18 cellular contexts compared by ENCODE assay signal in the genomic region with DNA sequence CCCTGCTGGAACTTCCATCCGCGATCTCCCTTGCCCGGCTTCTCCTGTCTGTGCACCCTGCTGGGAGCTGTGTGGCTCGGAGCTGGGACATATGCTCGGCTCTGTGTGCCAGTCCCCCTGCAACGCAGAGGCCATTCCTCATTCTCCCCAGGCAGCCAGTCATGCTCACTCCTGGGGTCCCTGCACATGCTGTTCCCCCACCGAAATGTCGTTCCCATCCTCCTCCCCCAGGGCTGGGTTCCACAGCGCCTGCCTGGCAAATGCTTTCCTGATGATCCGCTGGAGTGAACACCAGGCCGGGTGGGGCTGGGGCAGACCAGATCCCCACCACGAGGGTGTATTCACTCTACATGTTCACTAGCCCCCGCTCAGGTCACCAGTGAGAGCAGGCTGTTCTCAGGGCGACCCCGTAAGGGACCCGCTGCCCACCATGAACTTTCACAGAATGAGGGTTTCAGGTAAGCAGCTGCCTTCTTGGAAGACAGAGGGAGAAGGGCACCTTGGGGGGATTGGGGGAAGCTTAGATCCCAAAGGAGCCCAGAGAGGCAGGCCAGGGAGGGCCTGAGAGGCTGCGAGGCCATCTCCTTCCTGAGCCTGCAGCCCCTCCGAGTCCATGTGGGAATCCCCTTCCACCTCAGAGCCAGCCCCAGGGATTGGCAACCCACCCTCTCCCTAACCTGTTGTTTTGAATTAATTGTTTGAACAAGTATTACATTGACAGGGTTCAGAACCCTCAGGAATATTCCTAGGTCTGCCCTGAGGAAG.
"Had no signal": no experiment of that assay in that cellular context is flagged by ENCODE, and none has a peak within 500 bp of the region (broad histone marks: within the 10 kb centered on the region; RNA-seq: fewer than 3 reads in every experiment).

No MANE protein-coding gene starts in this region.

- ATAC-seq: activated T-helper 17 cell treated with anti-CD3 and anti-CD28 coated beads, Interleukin-2, amount 50 U/mL, for 72 hours; effector memory CD8-positive, alpha-beta T cell; gastroesophageal sphincter; lower lobe of right lung; stimulated activated naive CD8-positive, alpha-beta T cell treated with anti-CD3 and anti-CD28 coated beads, Interleukin-15, amount 100 ng/mL, for 72 hours had no signal

- FAIRE-seq: TTC549 had no signal

- H3K27me3 ChIP-seq: adrenal gland, hepatocyte, testis had no signal

- H3K4me3 Mint-ChIP-seq: activated naive CD4-positive, alpha-beta T cell treated with anti-CD3 and anti-CD28 coated beads for 36 hours; activated T-helper 17 cell treated with anti-CD3 and anti-CD28 coated beads, Interleukin-2, amount 50 U/mL, for 72 hours; effector memory CD8-positive, alpha-beta T cell; naive B cell; stimulated activated naive CD8-positive, alpha-beta T cell treated with anti-CD3 and anti-CD28 coated beads, Interleukin-15, amount 100 ng/mL, for 72 hours; T-helper 1 cell treated with Interleukin-12 subunit alpha and Interleukin-12 subunit beta and Interleukin-4 antibody, amounts not matched to agents 30 μg/mL and 1 μg/mL, for 36 hours had no signal

- H3K4me1 Mint-ChIP-seq: activated T-helper 17 cell treated with anti-CD3 and anti-CD28 coated beads, Interleukin-2, amount 50 U/mL, for 72 hours; naive B cell; stimulated activated naive CD8-positive, alpha-beta T cell treated with anti-CD3 and anti-CD28 coated beads, Interleukin-15, amount 100 ng/mL, for 72 hours had no signal

- H3K27ac ChIP-seq: adrenal gland, epithelial cell of prostate, gastroesophageal sphincter, hepatocyte, lower lobe of right lung, testis had no signal

- DNase-seq: activated CD4-positive, alpha-beta T cell treated with anti-CD3 and anti-CD28 coated beads, Interleukin-2, amount 50 U/mL, for 1 hour; activated naive CD4-positive, alpha-beta T cell treated with anti-CD3 and anti-CD28 coated beads for 36 hours; activated T-cell treated with anti-CD3 and anti-CD28 coated beads for 4 hours; adrenal gland; effector memory CD8-positive, alpha-beta T cell; lower lobe of right lung; naive B cell; nucleus accumbens; stimulated activated CD4-positive, alpha-beta T cell treated with anti-CD3 and anti-CD28 coated beads, Interleukin-4, amount 100 ng/mL, for 1 hour; stimulated activated CD8-positive, alpha-beta memory T cell treated with anti-CD3 and anti-CD28 coated beads, Interleukin-4, amount 100 ng/mL, for 48 hours; stimulated activated naive CD8-positive, alpha-beta T cell treated with anti-CD3 and anti-CD28 coated beads, Interleukin-15, amount 100 ng/mL, for 72 hours; testis had no signal

- H3K4me3 ChIP-seq: adrenal gland, gastroesophageal sphincter, hepatocyte, lower lobe of right lung, testis had no signal

- H3K9me3 ChIP-seq: adrenal gland, lower lobe of right lung, testis had no signal

- H3K27me3 Mint-ChIP-seq: activated T-helper 17 cell treated with anti-CD3 and anti-CD28 coated beads, Interleukin-2, amount 50 U/mL, for 72 hours; naive B cell; stimulated activated naive CD8-positive, alpha-beta T cell treated with anti-CD3 and anti-CD28 coated beads, Interleukin-15, amount 100 ng/mL, for 72 hours had no signal

- H3K27ac Mint-ChIP-seq: activated naive CD4-positive, alpha-beta T cell treated with anti-CD3 and anti-CD28 coated beads for 36 hours; stimulated activated naive CD8-positive, alpha-beta T cell treated with anti-CD3 and anti-CD28 coated beads, Interleukin-15, amount 100 ng/mL, for 72 hours; T-helper 1 cell treated with Interleukin-12 subunit alpha and Interleukin-12 subunit beta and Interleukin-4 antibody, amounts not matched to agents 30 μg/mL and 1 μg/mL, for 36 hours had no signal

- H3K9me3 Mint-ChIP-seq: activated naive CD4-positive, alpha-beta T cell treated with anti-CD3 and anti-CD28 coated beads for 36 hours; activated T-helper 17 cell treated with anti-CD3 and anti-CD28 coated beads, Interleukin-2, amount 50 U/mL, for 72 hours; effector memory CD8-positive, alpha-beta T cell; stimulated activated naive CD8-positive, alpha-beta T cell treated with anti-CD3 and anti-CD28 coated beads, Interleukin-15, amount 100 ng/mL, for 72 hours; T-helper 1 cell treated with Interleukin-12 subunit alpha and Interleukin-12 subunit beta and Interleukin-4 antibody, amounts not matched to agents 30 μg/mL and 1 μg/mL, for 36 hours had no signal

- H3K36me3 ChIP-seq: adrenal gland, gastroesophageal sphincter, lower lobe of right lung had no signal

- H3K4me1 ChIP-seq: adrenal gland, gastroesophageal sphincter, lower lobe of right lung, testis had no signal

- H3K36me3 Mint-ChIP-seq: naive B cell had no signal
